In genomic region chr13:79637086-79637763, GRCh38 we compare ENCODE assay signal across 18 cellular contexts.
DNase-seq lines count a peak whose midpoint lies in the region; ATAC-seq and TF ChIP-seq lines count a peak whose summit lies in the region.
"Had no signal": no experiment of that assay in that cellular context is flagged by ENCODE, and none has a peak within 500 bp of the region (broad histone marks: within the 10 kb centered on the region; RNA-seq: fewer than 3 reads in every experiment).

No MANE protein-coding gene starts in this region.

- no peaks in the 10 kb centered on the region for H3K27me3 Mint-ChIP-seq in nephron (ENCODE audit: low read depth)

- no peak overlapping the region for H3K9ac ChIP-seq in liver (ENCODE audit: low read depth in 1 of 2, low read length in 2 of 2)

- H3K27ac ChIP-seq in liver (ENCODE audit: low read depth in 1 of 2, low read length in 2 of 2) (no peak overlapping the region), right lobe of liver (no peak overlapping the region)
- H3K27ac ChIP-seq: brain microvascular endothelial cell, tibial nerve had no signal

- H3K36me3 Mint-ChIP-seq in nephron (ENCODE audit: low read depth) = no peaks in the 10 kb centered on the region
- H3K36me3 Mint-ChIP-seq: CD4-positive, alpha-beta memory T cell; natural killer cell treated with Interleukin-12 subunit alpha and Interleukin-12 subunit beta and Interleukin-15 and Interleukin-18, amount 100 ng/mL, for 72 hours had no signal

- TF ChIP-seq RAD21 in liver (IDR thresholded peaks at IDR 0.05) = peak in 1 of 2 donors; percentile 15

- H3K4me3 ChIP-seq in liver (ENCODE audit: low read depth in 1 of 3, low read length in 3 of 3) = no peak overlapping the region
- no peak overlapping the region for H3K4me3 ChIP-seq in right lobe of liver
- H3K4me3 ChIP-seq in fibroblast of the aortic adventitia (ENCODE audit: low read depth, low read length) = no peak overlapping the region
- H3K4me3 ChIP-seq: lung, MG63, tibial nerve had no signal

- peak overlapping the region; percentile 6 to 33 (median 21) for H3K27ac Mint-ChIP-seq in nephron
- H3K27ac Mint-ChIP-seq: activated naive CD4-positive, alpha-beta T cell treated with anti-CD3 and anti-CD28 coated beads for 36 hours; CD4-positive, alpha-beta memory T cell; natural killer cell treated with Interleukin-12 subunit alpha and Interleukin-12 subunit beta and Interleukin-15 and Interleukin-18, amount 100 ng/mL, for 72 hours had no signal

- DNase-seq in right lobe of liver (no peak), fibroblast of the aortic adventitia (ENCODE audit: low read depth) (peak; percentile 87), LoVo (ENCODE audit: low spot score) (no peak)
- DNase-seq in activated CD8-positive, alpha-beta memory T cell treated with anti-CD3 and anti-CD28 coated beads, Interleukin-2, amount 50 U/mL, for 48 hours = no peak
- no peak for DNase-seq in central memory CD4-positive, alpha-beta T cell
- DNase-seq: activated CD4-positive, alpha-beta T cell treated with anti-CD3 and anti-CD28 coated beads for 4 hours; activated naive CD4-positive, alpha-beta T cell treated with anti-CD3 and anti-CD28 coated beads for 36 hours; brain microvascular endothelial cell; CD4-positive, alpha-beta memory T cell; MG63; NCI-H2029 treated with DMSO at 0.1 percent for 48 hours; stimulated activated CD4-positive, alpha-beta T cell treated with anti-CD3 and anti-CD28 coated beads, Interleukin-4, amount 100 ng/mL, for 24 hours had no signal

- TF ChIP-seq CTCF in liver (IDR thresholded peaks at IDR 0.05; ENCODE audit: low read depth, low read length, missing input control) (no peak), right lobe of liver (IDR thresholded peaks at IDR 0.05) (no peak), fibroblast of the aortic adventitia (IDR thresholded peaks at IDR 0.05; ENCODE audit: insufficient read depth, low read length) (no peak), nephron (IDR thresholded peaks at IDR 0.05; ENCODE audit: unreplicated experiment in 3 of 3) (no peak)

- H3K9me3 ChIP-seq in liver (ENCODE audit: control insufficient read depth in 4 of 4, low read length in 3 of 4) (no peaks in the 10 kb centered on the region), right lobe of liver (no peaks in the 10 kb centered on the region)
- H3K9me3 ChIP-seq: MG63, tibial nerve had no signal

- H3K27me3 ChIP-seq in liver (ENCODE audit: control insufficient read depth in 4 of 4, insufficient read depth in 4 of 4, low read length in 3 of 4) (no peaks in the 10 kb centered on the region), right lobe of liver (no peaks in the 10 kb centered on the region)
- H3K27me3 ChIP-seq: brain microvascular endothelial cell, MG63, tibial nerve had no signal

- 58% methylated on average over 5 of the region's 5 CpGs for WGBS in liver
- WGBS in right lobe of liver (ENCODE audit: insufficient coverage, low coverage, low lambda C conversion rate, missing lambda C conversion rate) = 53% methylated on average over 5 of the region's 5 CpGs

- no peaks in the 10 kb centered on the region for H3K36me3 ChIP-seq in liver (ENCODE audit: control insufficient read depth in 4 of 4, insufficient read depth in 3 of 4, low read depth in 1 of 4, low read length in 3 of 4)
- H3K36me3 ChIP-seq in right lobe of liver = no peaks in the 10 kb centered on the region
- H3K36me3 ChIP-seq: brain microvascular endothelial cell, MG63, tibial nerve had no signal

- intact Hi-C loops in right lobe of liver (cut with DNase I) = no loop called here

- peak overlapping the region in 2 of 3 experiments; percentile 63 to 82 for H3K4me3 Mint-ChIP-seq in nephron
- H3K4me3 Mint-ChIP-seq: activated naive CD4-positive, alpha-beta T cell treated with anti-CD3 and anti-CD28 coated beads for 36 hours; CD4-positive, alpha-beta memory T cell; natural killer cell treated with Interleukin-12 subunit alpha and Interleukin-12 subunit beta and Interleukin-15 and Interleukin-18, amount 100 ng/mL, for 72 hours had no signal

- no peak for TF ChIP-seq POLR2A in right lobe of liver (IDR thresholded peaks at IDR 0.05)

- H3K4me1 Mint-ChIP-seq in nephron = peaks cover 23% of the 10 kb centered on the region
- H3K4me1 Mint-ChIP-seq: CD4-positive, alpha-beta memory T cell had no signal

- no peaks in the 10 kb centered on the region for H3K9me3 Mint-ChIP-seq in nephron
- H3K9me3 Mint-ChIP-seq: activated naive CD4-positive, alpha-beta T cell treated with anti-CD3 and anti-CD28 coated beads for 36 hours had no signal

- H3K4me1 ChIP-seq in liver (ENCODE audit: control insufficient read depth in 4 of 4, insufficient read depth in 4 of 4, low read length in 3 of 4) (no peaks in the 10 kb centered on the region), right lobe of liver (no peaks in the 10 kb centered on the region)

- ATAC-seq in right lobe of liver = no peak
- no peak for ATAC-seq in GM18519 (IDR thresholded peaks at IDR 0.05; ENCODE audit: low FRiP score, unreplicated experiment)
- ATAC-seq: natural killer cell treated with Interleukin-12 subunit alpha and Interleukin-12 subunit beta and Interleukin-15 and Interleukin-18, amount 100 ng/mL, for 72 hours had no signal

TF ChIP-seq in liver, 16 proteins besides CTCF, POLR2A, EP300 and RAD21:
- TF ChIP-seq NR2F2 (IDR thresholded peaks at IDR 0.05) (peak; percentile 77), HNF4G (IDR thresholded peaks at IDR 0.05) (no peak), SP1 (IDR thresholded peaks at IDR 0.05) (peak; percentile 19), FOXA2 (IDR thresholded peaks at IDR 0.05) (no peak)
- TF ChIP-seq, protein P1, sequence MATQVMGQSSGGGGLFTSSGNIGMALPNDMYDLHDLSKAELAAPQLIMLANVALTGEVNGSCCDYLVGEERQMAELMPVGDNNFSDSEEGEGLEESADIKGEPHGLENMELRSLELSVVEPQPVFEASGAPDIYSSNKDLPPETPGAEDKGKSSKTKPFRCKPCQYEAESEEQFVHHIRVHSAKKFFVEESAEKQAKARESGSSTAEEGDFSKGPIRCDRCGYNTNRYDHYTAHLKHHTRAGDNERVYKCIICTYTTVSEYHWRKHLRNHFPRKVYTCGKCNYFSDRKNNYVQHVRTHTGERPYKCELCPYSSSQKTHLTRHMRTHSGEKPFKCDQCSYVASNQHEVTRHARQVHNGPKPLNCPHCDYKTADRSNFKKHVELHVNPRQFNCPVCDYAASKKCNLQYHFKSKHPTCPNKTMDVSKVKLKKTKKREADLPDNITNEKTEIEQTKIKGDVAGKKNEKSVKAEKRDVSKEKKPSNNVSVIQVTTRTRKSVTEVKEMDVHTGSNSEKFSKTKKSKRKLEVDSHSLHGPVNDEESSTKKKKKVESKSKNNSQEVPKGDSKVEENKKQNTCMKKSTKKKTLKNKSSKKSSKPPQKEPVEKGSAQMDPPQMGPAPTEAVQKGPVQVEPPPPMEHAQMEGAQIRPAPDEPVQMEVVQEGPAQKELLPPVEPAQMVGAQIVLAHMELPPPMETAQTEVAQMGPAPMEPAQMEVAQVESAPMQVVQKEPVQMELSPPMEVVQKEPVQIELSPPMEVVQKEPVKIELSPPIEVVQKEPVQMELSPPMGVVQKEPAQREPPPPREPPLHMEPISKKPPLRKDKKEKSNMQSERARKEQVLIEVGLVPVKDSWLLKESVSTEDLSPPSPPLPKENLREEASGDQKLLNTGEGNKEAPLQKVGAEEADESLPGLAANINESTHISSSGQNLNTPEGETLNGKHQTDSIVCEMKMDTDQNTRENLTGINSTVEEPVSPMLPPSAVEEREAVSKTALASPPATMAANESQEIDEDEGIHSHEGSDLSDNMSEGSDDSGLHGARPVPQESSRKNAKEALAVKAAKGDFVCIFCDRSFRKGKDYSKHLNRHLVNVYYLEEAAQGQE (IDR thresholded peaks at IDR 0.05) = no peak
